In genomic region chr9:127980056-127980705, GRCh38 we compare ENCODE assay signal across 8 cellular contexts. TPM values are rescaled to one million over a fixed set of nuclear protein-coding genes. Genes with fewer than 3 reads are reported as not detected.
DNase-seq lines count a peak whose midpoint lies in the region; ATAC-seq and TF ChIP-seq lines count a peak whose summit lies in the region.

No MANE protein-coding gene starts in this region.

- H3K18ac ChIP-seq in neuronal stem cell (ENCODE audit: low read length): peak overlapping the region; percentile 94

- peak overlapping the region; percentile 61 for H2BK5ac ChIP-seq in neuronal stem cell (ENCODE audit: low read length)

- no peaks in the 10 kb centered on the region for H3K79me1 ChIP-seq in neuronal stem cell (ENCODE audit: low read depth, low read length)

- peak in 2 of 4 donors; percentile 36 to 72 for TF ChIP-seq POLR2A in esophagus squamous epithelium (IDR thresholded peaks at IDR 0.05)

- H3K9ac ChIP-seq in KMS-11: peak overlapping the region; percentile 35; the same call in 1 of the 2 replicates
- peak overlapping the region; percentile 96 for H3K9ac ChIP-seq in neuronal stem cell (ENCODE audit: low read depth, low read length, poor library complexity)

- H3K9me3 ChIP-seq in esophagus squamous epithelium: no peaks in the 10 kb centered on the region
- H3K9me3 ChIP-seq in neuronal stem cell (replicated peaks in 1 of 2; ENCODE audit: control insufficient read depth in 2 of 2, insufficient read depth in 1 of 2, low read depth in 1 of 2, low read length in 2 of 2): no peaks in the 10 kb centered on the region

- peak overlapping the region; percentile 57 for H3K4ac ChIP-seq in neuronal stem cell (ENCODE audit: low read length)

- H3K4me2 ChIP-seq in KMS-11 (peak overlapping the region; percentile 98), neuronal stem cell (ENCODE audit: insufficient read depth, low read length, poor library complexity, severe bottlenecking) (peak overlapping the region; percentile 93)

- no peaks in the 10 kb centered on the region for H3K27me3 ChIP-seq in KMS-11 (ENCODE audit: insufficient read depth, low read depth)
- H3K27me3 ChIP-seq in esophagus squamous epithelium: no peaks in the 10 kb centered on the region
- H3K27me3 ChIP-seq in neuronal stem cell (ENCODE audit: control insufficient read depth in 3 of 3, insufficient read depth in 3 of 3, low read depth in 1 of 3, low read length in 3 of 3): no peaks in the 10 kb centered on the region

- H2AFZ ChIP-seq in KMS-11 (ENCODE audit: low read depth) (peak overlapping the region; percentile 28), neuronal stem cell (ENCODE audit: low read length) (peak overlapping the region; percentile 73)

- no peak overlapping the region for H4K91ac ChIP-seq in neuronal stem cell (ENCODE audit: low read depth, low read length, poor library complexity)

- DNase-seq in G401 (ENCODE audit: low spot score) (peak; percentile 40), esophagus squamous epithelium (lab: John Stamatoyannopoulos, UW) (no peak), neuronal stem cell (ENCODE audit: low spot score) (peak; percentile 32), OCI-M2 (lab: John Stamatoyannopoulos, UW; ENCODE audit: unreplicated experiment) (no peak), SKM-1 (lab: John Stamatoyannopoulos, UW; ENCODE audit: unreplicated experiment) (no peak)
- DNase-seq in activated T-cell treated with anti-CD3 and anti-CD28 coated beads, Interleukin-2, amount 50 U/mL, for 1 hour: peak; percentile 70

- peak overlapping the region; percentile 77 for H3K23ac ChIP-seq in neuronal stem cell (ENCODE audit: low read depth, low read length, poor library complexity)

- H2AK5ac ChIP-seq in neuronal stem cell (ENCODE audit: low read depth, low read length): peak overlapping the region; percentile 44

- in situ Hi-C loops in G401 (cut with HindIII; ENCODE audit: low sequenced_read_pairs): no loop called here

- H3K36me3 ChIP-seq in KMS-11 (ENCODE audit: insufficient read depth) (no peaks in the 10 kb centered on the region), esophagus squamous epithelium (no peaks in the 10 kb centered on the region), neuronal stem cell (replicated peaks in 1 of 2; ENCODE audit: control insufficient read depth in 2 of 2, insufficient read depth in 2 of 2, low read length in 2 of 2) (peaks cover 0 to 9% of the 10 kb centered on the region in 2 donors)

- H2BK120ac ChIP-seq in neuronal stem cell (ENCODE audit: low read depth, low read length): no peak overlapping the region

- H4K8ac ChIP-seq in neuronal stem cell (ENCODE audit: low read depth, low read length): no peak overlapping the region

- peaks cover 46% of the 10 kb centered on the region for H3K4me1 ChIP-seq in KMS-11 (ENCODE audit: low read depth, poor library complexity, severe bottlenecking)
- H3K4me1 ChIP-seq in esophagus squamous epithelium: peaks cover 41 to 80% (median 49%) of the 10 kb centered on the region in 3 donors
- peaks cover 25 to 33% of the 10 kb centered on the region in 2 donors for H3K4me1 ChIP-seq in neuronal stem cell (ENCODE audit: control insufficient read depth in 2 of 2, insufficient read depth in 1 of 2, low read depth in 1 of 2, low read length in 2 of 2)

- H3K27ac ChIP-seq in KMS-11 (no peak overlapping the region; the same call in 1 of the 2 replicates), esophagus squamous epithelium (peak overlapping the region; percentile 89 to 99 (median 97)), neuronal stem cell (replicated peaks; ENCODE audit: low read length) (peak overlapping the region; percentile 86)

- WGBS in esophagus squamous epithelium, 2 donors: 3% methylated on average over 6 of the region's 62 CpGs; no CpG with 5 or more reads in 1 of the 2 donors
- WGBS in neuronal stem cell (ENCODE audit: extremely low coverage in 2 of 2, insufficient read length in 2 of 2, insufficient replicate concordance in 1 of 2), 2 donors: no CpG with 5 or more reads among the region's 62 CpGs

- no peaks in the 10 kb centered on the region for H4K20me1 ChIP-seq in KMS-11 (ENCODE audit: insufficient read depth)

- no peak overlapping the region for H3K4me3 ChIP-seq in KMS-11 (IDR thresholded peaks at IDR 0.05; ENCODE audit: insufficient read depth, low read depth, low read length)
- peak overlapping the region; percentile 58 to 98 (median 91) for H3K4me3 ChIP-seq in esophagus squamous epithelium
- H3K4me3 ChIP-seq in neuronal stem cell (ENCODE audit: low read length in 2 of 2): peak overlapping the region; percentile 76 to 93

- peak overlapping the region; percentile 66 for H3K14ac ChIP-seq in neuronal stem cell (ENCODE audit: low read length)

- no peak overlapping the region for H2BK12ac ChIP-seq in neuronal stem cell (ENCODE audit: low read length)

- TF ChIP-seq CTCF in KMS-11 (conservative IDR thresholded peaks at IDR 0.05; ENCODE audit: low read depth, low read length) (no peak), esophagus squamous epithelium (IDR thresholded peaks at IDR 0.05) (no peak)

- intact Hi-C loops in esophagus squamous epithelium (cut with DNase I): no loop called here

- ATAC-seq in GM21619 (IDR thresholded peaks at IDR 0.05; ENCODE audit: unreplicated experiment): peak; percentile 22

- peaks cover 49% of the 10 kb centered on the region; the same call in 1 of the 2 replicates for H3K79me2 ChIP-seq in KMS-11 (ENCODE audit: insufficient read depth, low read depth)

- no peak overlapping the region for H2BK15ac ChIP-seq in neuronal stem cell (ENCODE audit: low read length)

RNA-seq across cellular contexts. Expression of gene EEIG1, which starts 0.6 kb away (rescaled TPM):
- 12.4 and 18.6 TPM in 2 replicates for total RNA-seq in G401 (2014; rRNA removed; shearing (Covaris generic))
- total RNA-seq in esophagus squamous epithelium: 10 to 100 TPM; 16.9 to 65.0 (median 24.0) TPM
- 22.0 TPM for polyA plus RNA-seq in neuronal stem cell (2013, experiment 1 of 2)
- 22.8 TPM for polyA plus RNA-seq in neuronal stem cell (2013, experiment 2 of 2)

RNA-seq across cellular contexts. Expression of gene DPM2, which starts 42.5 kb away (rescaled TPM):
- total RNA-seq in G401 (2014; rRNA removed; shearing (Covaris generic)): 17.1 and 39.0 TPM in 2 replicates
- total RNA-seq in esophagus squamous epithelium: 10 to 100 TPM; 12.5 to 18.5 (median 15.7) TPM
- polyA plus RNA-seq in neuronal stem cell (2013, experiment 1 of 2): 27.5 TPM
- 25.3 TPM for polyA plus RNA-seq in neuronal stem cell (2013, experiment 2 of 2)

RNA-seq across cellular contexts. Expression of gene PIP5KL1, which starts 49.6 kb away (rescaled TPM):
- total RNA-seq in G401 (2014; rRNA removed; shearing (Covaris generic)): 0.68 and 23.4 TPM in 2 replicates
- total RNA-seq in esophagus squamous epithelium: 1 to 10 TPM in 3 of 4 donors, not detected in 1; 3.1 to 4.6 (median 3.6) TPM
- 2.4 TPM for polyA plus RNA-seq in neuronal stem cell (2013, experiment 1 of 2)
- 2.5 TPM for polyA plus RNA-seq in neuronal stem cell (2013, experiment 2 of 2)

Comparison
In these comparisons a context has a peak if more than half of its experiments do, and no peak if none do; other contexts are left out.
1. DNase-seq: peak in G401 (single experiment), activated T-cell treated with anti-CD3 and anti-CD28 coated beads, Interleukin-2, amount 50 U/mL, for 1 hour (single experiment) and neuronal stem cell (single experiment); none in esophagus squamous epithelium (single experiment), OCI-M2 (single experiment) and SKM-1 (single experiment).